Comparison of ENCODE assay signal across 1 cellular context in genomic region chr22:21567456-21568206, GRCh38.
TF ChIP-seq lines count a peak whose summit lies in the region.

TSS of gene UBE2L3 (plus strand) at chr22:21567714. CDS start at chr22:21567745, 31 bp downstream.

TF ChIP-seq in K562, 482 proteins besides CTCF, POLR2A, EP300 and RAD21 (continued from another document and continues in another):
- no peak for TF ChIP-seq CEBPZ (IDR thresholded peaks at IDR 0.05; ENCODE audit: borderline replicate concordance, low read depth, low read length)
- peak; percentile 89 for TF ChIP-seq RHOXF2B (CRISPR knock-in tag; conservative IDR thresholded peaks at IDR 0.05)
- no peak for TF ChIP-seq PHF20 (IDR thresholded peaks at IDR 0.05; ENCODE audit: partially characterized antibody)
- TF ChIP-seq PHB2 (IDR thresholded peaks at IDR 0.05; ENCODE audit: low read depth), result no peak
- no peak for TF ChIP-seq CCAR2 (IDR thresholded peaks at IDR 0.05; ENCODE audit: low read depth, low read length)
- no peak for TF ChIP-seq SREBF2 (CRISPR knock-in tag; IDR thresholded peaks at IDR 0.05)
- no peak for TF ChIP-seq HSF4 (CRISPR knock-in tag; IDR thresholded peaks at IDR 0.05; ENCODE audit: borderline replicate concordance)
- TF ChIP-seq FOS (IDR thresholded peaks at IDR 0.05; ENCODE audit: extremely low read depth, insufficient read length), result no peak
- TF ChIP-seq ETS1 (conservative IDR thresholded peaks at IDR 0.05; ENCODE audit: control insufficient read depth, low read depth, low read length), result no peak
- no peak for TF ChIP-seq ZNF24 (IDR thresholded peaks at IDR 0.05)
- TF ChIP-seq CREB1 (IDR thresholded peaks at IDR 0.05), result no peak
- no peak for TF ChIP-seq CREB1 (CRISPR knock-in tag; IDR thresholded peaks at IDR 0.05)
- TF ChIP-seq ZNF197 (CRISPR knock-in tag; IDR thresholded peaks at IDR 0.05; ENCODE audit: low read depth), result no peak
- no peak for TF ChIP-seq TEAD2 (tag; IDR thresholded peaks at IDR 0.05)
- no peak for TF ChIP-seq HNRNPK (IDR thresholded peaks at IDR 0.05; ENCODE audit: low read depth, low read length, poor library complexity, severe bottlenecking)
- no peak for TF ChIP-seq NCOR1 (IDR thresholded peaks at IDR 0.05)
- no peak for TF ChIP-seq ZNF584 (CRISPR knock-in tag; IDR thresholded peaks at IDR 0.05; ENCODE audit: low read depth)
- TF ChIP-seq ZNF507 (tag; conservative IDR thresholded peaks at IDR 0.05), result no peak
- no peak for TF ChIP-seq LCOR (CRISPR knock-in tag; IDR thresholded peaks at IDR 0.05)
- peak; percentile 98 for TF ChIP-seq KDM5B (IDR thresholded peaks at IDR 0.05; ENCODE audit: insufficient replicate concordance, low read depth, low read length)
- no peak for TF ChIP-seq TGIF2 (CRISPR knock-in tag; IDR thresholded peaks at IDR 0.05)
- no peak for TF ChIP-seq TFAP4 (CRISPR knock-in tag; IDR thresholded peaks at IDR 0.05; ENCODE audit: borderline replicate concordance)
- no peak for TF ChIP-seq NR2C1 (IDR thresholded peaks at IDR 0.05)
- TF ChIP-seq NR2C1 (tag; IDR thresholded peaks at IDR 0.05), result no peak
- TF ChIP-seq SIX5 (IDR thresholded peaks at IDR 0.05; ENCODE audit: borderline replicate concordance in 1 of 2, insufficient read depth in 1 of 2, low read depth in 1 of 2, low read length in 2 of 2), result no peak
- TF ChIP-seq ZNF282 (CRISPR knock-in tag; IDR thresholded peaks at IDR 0.05), result no peak
- no peak for TF ChIP-seq ZNF407 (IDR thresholded peaks at IDR 0.05; ENCODE audit: low read depth)
- TF ChIP-seq U2AF1 (optimal IDR thresholded peaks at IDR 0.05; ENCODE audit: low read depth, low read length), result no peak
- TF ChIP-seq JUNB (CRISPR knock-in tag; conservative IDR thresholded peaks at IDR 0.05), result no peak; the same call in 1 of the 2 replicates
- no peak for TF ChIP-seq MITF (IDR thresholded peaks at IDR 0.05)
- 0 out of 2 replicates have a peak, but pooled peaks have one; percentile 59 for TF ChIP-seq GMEB1 (CRISPR knock-in tag; IDR thresholded peaks at IDR 0.05)
- TF ChIP-seq HNRNPLL (IDR thresholded peaks at IDR 0.05; ENCODE audit: low read depth, low read length, poor library complexity, severe bottlenecking), result no peak
- TF ChIP-seq AFF4 (CRISPR knock-in tag; IDR thresholded peaks at IDR 0.05), result no peak
- no peak for TF ChIP-seq NFIX (CRISPR knock-in tag; IDR thresholded peaks at IDR 0.05; ENCODE audit: low read depth)
- TF ChIP-seq CAMTA2 (CRISPR knock-in tag; conservative IDR thresholded peaks at IDR 0.05), result no peak
- no peak for TF ChIP-seq DNMT1 (IDR thresholded peaks at IDR 0.05)
- TF ChIP-seq ZC3H4 (CRISPR knock-in tag; IDR thresholded peaks at IDR 0.05; ENCODE audit: borderline replicate concordance), result no peak
- TF ChIP-seq GTF2E2 (tag; IDR thresholded peaks at IDR 0.05), result no peak
- no peak for TF ChIP-seq GATAD2A (IDR thresholded peaks at IDR 0.05)
- no peak for TF ChIP-seq MYBL2 (IDR thresholded peaks at IDR 0.05; ENCODE audit: low read depth)
- TF ChIP-seq MYBL2 (CRISPR knock-in tag; IDR thresholded peaks at IDR 0.05; ENCODE audit: borderline replicate concordance), result no peak
- no peak for TF ChIP-seq SMARCE1 (IDR thresholded peaks at IDR 0.05)
- no peak for TF ChIP-seq NCOA4 (IDR thresholded peaks at IDR 0.05; ENCODE audit: partially characterized antibody)
- TF ChIP-seq MAZ (CRISPR knock-in tag; conservative IDR thresholded peaks at IDR 0.05 in 1 of 2, IDR thresholded peaks at IDR 0.05 in 1 of 2), result peak in 1 of 2 experiments; percentile 100; a peak in 2 of 4 replicates
- TF ChIP-seq MTA2 (IDR thresholded peaks at IDR 0.05; ENCODE audit: low read depth), result no peak
- TF ChIP-seq COPS2 (conservative IDR thresholded peaks at IDR 0.05), result no peak
- no peak for TF ChIP-seq ZFX (CRISPR knock-in tag; IDR thresholded peaks at IDR 0.05)
- no peak for TF ChIP-seq TCF3 (CRISPR knock-in tag; IDR thresholded peaks at IDR 0.05)
